In the genomic region with DNA sequence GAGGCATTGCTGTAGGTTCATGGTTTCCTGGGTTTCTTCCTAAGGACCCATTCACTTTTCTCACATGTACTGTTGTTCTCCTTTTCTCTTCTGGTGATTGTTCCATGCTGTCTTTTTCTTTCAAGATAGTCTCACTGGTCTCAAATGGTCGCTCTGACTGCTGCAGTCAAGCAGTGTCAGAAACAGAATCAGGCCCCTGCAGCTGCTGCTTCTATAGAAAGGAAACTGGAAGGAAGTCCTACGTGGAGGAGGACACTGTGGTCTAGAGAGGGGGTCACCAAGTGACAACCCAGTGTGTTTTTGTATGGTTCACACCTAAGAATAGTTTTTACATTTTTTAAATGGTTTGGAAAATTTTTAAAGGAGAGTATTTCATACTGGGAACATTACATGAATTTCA, we compare ENCODE assay signal across 11 cellular contexts. TPM values are rescaled to one million over a fixed set of nuclear protein-coding genes. Genes with fewer than 3 reads are reported as not detected.
DNase-seq lines count a peak whose midpoint lies in the region; ATAC-seq and TF ChIP-seq lines count a peak whose summit lies in the region.
"Had no signal": no experiment of that assay in that cellular context is flagged by ENCODE, and none has a peak within 500 bp of the region (broad histone marks: within the 10 kb centered on the region; RNA-seq: fewer than 3 reads in every experiment).

No MANE protein-coding gene starts in this region.

- no peak for DNase-seq in CD4-positive, alpha-beta T cell
- DNase-seq in HFFc6: no peak
- no peak for DNase-seq in activated CD4-positive, alpha-beta memory T cell treated with anti-CD3 and anti-CD28 coated beads for 36 hours
- DNase-seq in lower lobe of right lung: no peak
- no peak for DNase-seq in SHP77 treated with DMSO at 0.1 percent for 48 hours (lab: John Stamatoyannopoulos, UW)
- no peak for DNase-seq in omental fat pad (ENCODE audit: low spot score)

- ATAC-seq in CD4-positive, alpha-beta T cell (ENCODE audit: poor library complexity): no peak
- ATAC-seq in lower lobe of right lung (no peak), HG02642 (IDR thresholded peaks at IDR 0.05; ENCODE audit: poor library complexity, unreplicated experiment) (no peak), omental fat pad (ENCODE audit: low FRiP score) (no peak), HG03432 (IDR thresholded peaks at IDR 0.05; ENCODE audit: unreplicated experiment) (no peak)
- ATAC-seq: activated CD4-positive, CD25-positive, alpha-beta regulatory T cell treated with anti-CD3 and anti-CD28 coated beads, Interleukin-2, amount 50 U/mL, for 24 hours had no signal

- H3K9me3 ChIP-seq in CD4-positive, alpha-beta T cell (ENCODE audit: control insufficient read depth, low read length): no peaks in the 10 kb centered on the region
- no peaks in the 10 kb centered on the region for H3K9me3 ChIP-seq in lower lobe of right lung

- H3K4me3 Mint-ChIP-seq in CD4-positive, alpha-beta T cell: peak overlapping the region; percentile 99
- H3K4me3 Mint-ChIP-seq in HFFc6: peak overlapping the region; percentile 24; the same call in 1 of the 2 replicates
- peak overlapping the region; percentile 33 for H3K4me3 Mint-ChIP-seq in activated CD4-positive, alpha-beta memory T cell treated with anti-CD3 and anti-CD28 coated beads for 36 hours

- intact Hi-C loops in CD4-positive, alpha-beta T cell (cut with DNase I, micrococcal nuclease): loop anchor here (5.0 to 10.0 kb wide), 2 partner anchors 52 to 91 kb away; a partner anchor contains a TSS
- intact Hi-C loops in activated CD4-positive, alpha-beta memory T cell treated with anti-CD3 and anti-CD28 coated beads for 36 hours (cut with micrococcal nuclease): loop anchor here (5.0 kb wide), 3 partner anchors 54 to 826 kb away; a partner anchor contains a TSS
- intact Hi-C loops in lower lobe of right lung (cut with DNase I): no loop called here

- H3K27me3 ChIP-seq in CD4-positive, alpha-beta T cell (ENCODE audit: control insufficient read depth, insufficient read depth, low read length): no peaks in the 10 kb centered on the region
- no peaks in the 10 kb centered on the region for H3K27me3 ChIP-seq in lower lobe of right lung (ENCODE audit: low read depth)

- H3K4me3 ChIP-seq in lower lobe of right lung: no peak overlapping the region
- H3K4me3 ChIP-seq: SK-N-MC had no signal

- peaks cover 41% of the 10 kb centered on the region for H3K4me1 Mint-ChIP-seq in CD4-positive, alpha-beta T cell (ENCODE audit: low read depth)
- H3K4me1 Mint-ChIP-seq in HFFc6 (ENCODE audit: low read depth): peaks cover 14% of the 10 kb centered on the region
- H3K4me1 Mint-ChIP-seq in activated CD4-positive, alpha-beta memory T cell treated with anti-CD3 and anti-CD28 coated beads for 36 hours (ENCODE audit: low read depth): peaks cover 44% of the 10 kb centered on the region

- POLR2A ChIA-PET in CD4-positive, alpha-beta T cell (lab: Charles Lee): no interaction called here
- POLR2A ChIA-PET in activated CD4-positive, alpha-beta memory T cell treated with anti-CD3 and anti-CD28 coated beads for 36 hours (lab: Charles Lee): interaction anchor here (0.6 to 0.7 kb wide), 2 partner anchors 597 to 610 kb away, joined by 3 read pairs; no protein-coding TSS in a partner anchor

- H3K4me1 ChIP-seq in lower lobe of right lung: peaks cover 46% of the 10 kb centered on the region

- no peak overlapping the region for H3K27ac ChIP-seq in CD4-positive, alpha-beta T cell (ENCODE audit: low read depth, low read length)
- peak overlapping the region; percentile 41 for H3K27ac ChIP-seq in lower lobe of right lung
- H3K27ac ChIP-seq: SK-N-MC had no signal

- H3K9me3 Mint-ChIP-seq in CD4-positive, alpha-beta T cell: no peaks in the 10 kb centered on the region
- no peaks in the 10 kb centered on the region for H3K9me3 Mint-ChIP-seq in HFFc6
- no peaks in the 10 kb centered on the region for H3K9me3 Mint-ChIP-seq in activated CD4-positive, alpha-beta memory T cell treated with anti-CD3 and anti-CD28 coated beads for 36 hours

- peaks cover 67% of the 10 kb centered on the region for H3K36me3 Mint-ChIP-seq in CD4-positive, alpha-beta T cell (ENCODE audit: low read depth)
- H3K36me3 Mint-ChIP-seq in HFFc6 (ENCODE audit: low read depth): peaks cover 12% of the 10 kb centered on the region
- H3K36me3 Mint-ChIP-seq in activated CD4-positive, alpha-beta memory T cell treated with anti-CD3 and anti-CD28 coated beads for 36 hours: peaks cover 26% of the 10 kb centered on the region

- H3K27ac Mint-ChIP-seq in CD4-positive, alpha-beta T cell: peak overlapping the region; percentile 97
- no peak overlapping the region for H3K27ac Mint-ChIP-seq in HFFc6
- H3K27ac Mint-ChIP-seq in activated CD4-positive, alpha-beta memory T cell treated with anti-CD3 and anti-CD28 coated beads for 36 hours: peak overlapping the region; percentile 86

- no peak for TF ChIP-seq CTCF in CD4-positive, alpha-beta T cell (IDR thresholded peaks at IDR 0.05)
- TF ChIP-seq CTCF in HFFc6 (IDR thresholded peaks at IDR 0.05) (no peak), lower lobe of right lung (IDR thresholded peaks at IDR 0.05) (no peak), omental fat pad (IDR thresholded peaks at IDR 0.05) (no peak)

- no peaks in the 10 kb centered on the region for H3K27me3 Mint-ChIP-seq in CD4-positive, alpha-beta T cell
- no peaks in the 10 kb centered on the region; the same call in 1 of the 2 replicates for H3K27me3 Mint-ChIP-seq in HFFc6 (ENCODE audit: insufficient read depth)
- no peaks in the 10 kb centered on the region for H3K27me3 Mint-ChIP-seq in activated CD4-positive, alpha-beta memory T cell treated with anti-CD3 and anti-CD28 coated beads for 36 hours

- CTCF ChIA-PET in CD4-positive, alpha-beta T cell (lab: Charles Lee): no interaction called here
- CTCF ChIA-PET in activated CD4-positive, alpha-beta memory T cell treated with anti-CD3 and anti-CD28 coated beads for 36 hours (lab: Charles Lee): no interaction called here

- peaks cover 55% of the 10 kb centered on the region for H3K36me3 ChIP-seq in lower lobe of right lung

RNA-seq across cellular contexts. Expression of a gene that starts 2.4 kb away (rescaled TPM):
- total RNA-seq in CD4-positive, alpha-beta T cell: 10 to 100 TPM; 65.8 to 66.0 TPM
- 10 to 100 TPM; 55.6 to 73.1 (median 62.8) TPM for total RNA-seq in HFFc6 (2021; fragmentation: NEBNext Ultra II Directional; extraction: Animal tissue kit (Norgen Biotek cat#: 25700))
- total RNA-seq in activated CD4-positive, alpha-beta memory T cell treated with anti-CD3 and anti-CD28 coated beads for 36 hours: 10 to 100 TPM; 76.4 to 82.0 TPM
- 97.7 TPM for total RNA-seq in lower lobe of right lung
- total RNA-seq in omental fat pad: 10 to 100 TPM; 46.9 to 89.5 (median 60.4) TPM

RNA-seq across cellular contexts. Expression of a gene that starts 5.7 kb away (rescaled TPM):
- not detected for total RNA-seq in CD4-positive, alpha-beta T cell
- under 1 TPM in 1 of 6 experiments, not detected in 5; 0.07 TPM for total RNA-seq in HFFc6 (2021; fragmentation: NEBNext Ultra II Directional; extraction: Animal tissue kit (Norgen Biotek cat#: 25700))
- total RNA-seq in activated CD4-positive, alpha-beta memory T cell treated with anti-CD3 and anti-CD28 coated beads for 36 hours: not detected
- not detected for total RNA-seq in lower lobe of right lung
- not detected for total RNA-seq in omental fat pad
- total RNA-seq: fibroblast of lung had no signal

Comparison
In these comparisons a context has a peak if more than half of its experiments do, and no peak if none do; other contexts are left out.
1. H3K4me3 Mint-ChIP-seq: peak in every context shown above with its lines; median percentile 99 in CD4-positive, alpha-beta T cell; 33 in activated CD4-positive, alpha-beta memory T cell treated with anti-CD3 and anti-CD28 coated beads for 36 hours; 24 in HFFc6.